ENCODE assay signal across 18 cellular contexts in the genomic region with DNA sequence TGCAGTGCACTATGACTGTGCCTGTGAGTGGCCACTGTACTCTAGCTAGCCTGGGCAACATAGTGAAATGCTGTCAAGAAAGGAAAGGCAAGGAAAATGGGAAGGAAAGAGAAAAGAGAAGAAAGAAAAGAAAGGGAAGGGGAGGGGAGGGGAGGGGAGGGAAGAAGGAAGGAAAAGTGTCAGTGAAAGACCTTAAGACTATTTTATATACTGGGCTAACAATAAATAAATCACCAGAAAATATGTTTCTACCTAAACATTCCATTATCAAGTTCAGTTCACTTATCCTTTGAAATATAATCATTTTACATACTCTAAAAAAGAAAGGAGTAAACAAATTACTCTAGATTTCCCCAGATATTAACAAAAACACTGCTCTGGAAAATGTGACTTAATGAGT. TPM values are rescaled to one million over a fixed set of nuclear protein-coding genes. Genes with fewer than 3 reads are reported as not detected.
DNase-seq lines count a peak whose midpoint lies in the region; ATAC-seq and TF ChIP-seq lines count a peak whose summit lies in the region.
"Had no signal": no experiment of that assay in that cellular context is flagged by ENCODE, and none has a peak within 500 bp of the region (broad histone marks: within the 10 kb centered on the region; RNA-seq: fewer than 3 reads in every experiment).

No MANE protein-coding gene starts in this region.

- no peak overlapping the region for H3K4me3 ChIP-seq in mesenchymal stem cell (ENCODE audit: insufficient read depth in 1 of 2, low read depth in 1 of 2, low read length in 2 of 2)
- no peak overlapping the region for H3K4me3 ChIP-seq in tibial artery
- H3K4me3 ChIP-seq: Peyer's patch had no signal

- no peak for ATAC-seq in activated T-cell treated with anti-CD3 and anti-CD28 coated beads, Interleukin-2, amount 50 U/mL, for 4 hours
- ATAC-seq in CD4-positive, alpha-beta T cell (ENCODE audit: poor library complexity): no peak
- ATAC-seq in WTC11: no peak
- no peak for ATAC-seq in left colon

- H3K4me2 ChIP-seq in mesenchymal stem cell (ENCODE audit: low read length, poor library complexity, severe bottlenecking): no peak overlapping the region

- no peak overlapping the region for H3K14ac ChIP-seq in mesenchymal stem cell (ENCODE audit: low read length in 2 of 2)

- no peak overlapping the region for H3K27ac ChIP-seq in CD4-positive, alpha-beta T cell (ENCODE audit: low read depth, low read length)
- H3K27ac ChIP-seq in mesenchymal stem cell (ENCODE audit: low read length, poor library complexity, severe bottlenecking) (no peak overlapping the region), tibial artery (no peak overlapping the region)
- H3K27ac ChIP-seq: Peyer's patch had no signal

- no peak for DNase-seq in activated T-cell treated with anti-CD3 and anti-CD28 coated beads, Interleukin-2, amount 50 U/mL, for 24 hours
- DNase-seq in activated T-cell treated with anti-CD3 and anti-CD28 coated beads, Interleukin-2, amount 50 U/mL, for 4 hours: no peak
- no peak for DNase-seq in CD4-positive, alpha-beta T cell
- DNase-seq in WTC11 (ENCODE audit: low spot score): no peak
- no peak for DNase-seq in mesenchymal stem cell
- DNase-seq in tibial artery: no peak
- no peak for DNase-seq in left colon
- DNase-seq in COLO829 (ENCODE audit: low spot score): no peak
- DNase-seq: 8988T; C1 segment of cervical spinal cord; CD8-positive, alpha-beta memory T cell; GDM1; Kasumi-1; NCI-H1694 treated with DMSO at 0.1 percent for 48 hours; NCI-H446; NCI-H526; Peyer's patch had no signal

- H3K36me3 Mint-ChIP-seq in activated T-cell treated with anti-CD3 and anti-CD28 coated beads, Interleukin-2, amount 50 U/mL, for 24 hours (ENCODE audit: low read depth): peaks cover 63% of the 10 kb centered on the region
- peaks cover 31% of the 10 kb centered on the region for H3K36me3 Mint-ChIP-seq in activated T-cell treated with anti-CD3 and anti-CD28 coated beads, Interleukin-2, amount 50 U/mL, for 4 hours (ENCODE audit: insufficient read depth)
- peaks cover 70% of the 10 kb centered on the region for H3K36me3 Mint-ChIP-seq in CD4-positive, alpha-beta T cell (ENCODE audit: low read depth)
- H3K36me3 Mint-ChIP-seq in WTC11: peaks cover 13% of the 10 kb centered on the region

- H3K27me3 Mint-ChIP-seq in activated T-cell treated with anti-CD3 and anti-CD28 coated beads, Interleukin-2, amount 50 U/mL, for 24 hours: no peaks in the 10 kb centered on the region
- H3K27me3 Mint-ChIP-seq in activated T-cell treated with anti-CD3 and anti-CD28 coated beads, Interleukin-2, amount 50 U/mL, for 4 hours (ENCODE audit: low read depth): no peaks in the 10 kb centered on the region
- H3K27me3 Mint-ChIP-seq in CD4-positive, alpha-beta T cell: no peaks in the 10 kb centered on the region
- H3K27me3 Mint-ChIP-seq in WTC11 (ENCODE audit: low read depth): no peaks in the 10 kb centered on the region
- H3K27me3 Mint-ChIP-seq: CD8-positive, alpha-beta memory T cell had no signal

- H3K4ac ChIP-seq in mesenchymal stem cell (ENCODE audit: low read depth in 1 of 2, low read length in 2 of 2): no peak overlapping the region

- H2BK12ac ChIP-seq in mesenchymal stem cell (ENCODE audit: low read length in 2 of 2): peak overlapping the region in 1 of 2 experiments; percentile 38

- no peak overlapping the region for H3K18ac ChIP-seq in mesenchymal stem cell (ENCODE audit: low read depth in 1 of 2, low read length in 2 of 2)

- H3K9me3 ChIP-seq in CD4-positive, alpha-beta T cell (ENCODE audit: control insufficient read depth, low read length): no peaks in the 10 kb centered on the region
- H3K9me3 ChIP-seq in mesenchymal stem cell (ENCODE audit: control insufficient read depth, low read length): no peaks in the 10 kb centered on the region
- H3K9me3 ChIP-seq in tibial artery: no peaks in the 10 kb centered on the region
- H3K9me3 ChIP-seq: Peyer's patch had no signal

- H2BK120ac ChIP-seq in mesenchymal stem cell (ENCODE audit: low read depth, low read length): no peak overlapping the region

- POLR2A ChIA-PET in CD4-positive, alpha-beta T cell (lab: Charles Lee): no interaction called here
- POLR2A ChIA-PET in WTC11 (lab: Charles Lee): no interaction called here

- H3K79me1 ChIP-seq in mesenchymal stem cell (replicated peaks; ENCODE audit: low read length, poor library complexity, severe bottlenecking): peaks cover 8% of the 10 kb centered on the region

- no peak overlapping the region for H2AK5ac ChIP-seq in mesenchymal stem cell (ENCODE audit: low read length, severe bottlenecking)

- H3K27ac Mint-ChIP-seq in activated T-cell treated with anti-CD3 and anti-CD28 coated beads, Interleukin-2, amount 50 U/mL, for 24 hours: peak overlapping the region; percentile 41
- peak overlapping the region; percentile 24 for H3K27ac Mint-ChIP-seq in CD4-positive, alpha-beta T cell
- H3K27ac Mint-ChIP-seq in WTC11: peak overlapping the region; percentile 84; the same call in 1 of the 2 replicates

- H3K23ac ChIP-seq in mesenchymal stem cell (ENCODE audit: low read length in 2 of 2): no peak overlapping the region

- no peak overlapping the region for H2BK15ac ChIP-seq in mesenchymal stem cell (ENCODE audit: low read depth, poor library complexity, severe bottlenecking)

- CTCF ChIA-PET in CD4-positive, alpha-beta T cell (lab: Charles Lee): no interaction called here
- CTCF ChIA-PET in WTC11 (lab: Charles Lee): interaction anchor here (0.6 kb wide), 1 partner anchor 237 kb away, joined by 4 read pairs; no protein-coding TSS in a partner anchor

- no peaks in the 10 kb centered on the region for H3K27me3 ChIP-seq in CD4-positive, alpha-beta T cell (ENCODE audit: control insufficient read depth, insufficient read depth, low read length)
- H3K27me3 ChIP-seq in mesenchymal stem cell (ENCODE audit: control insufficient read depth in 1 of 2, insufficient read depth in 1 of 2, low read length in 2 of 2): no peaks in the 10 kb centered on the region
- no peaks in the 10 kb centered on the region for H3K27me3 ChIP-seq in tibial artery
- H3K27me3 ChIP-seq: Peyer's patch had no signal

- H3K9me3 Mint-ChIP-seq in activated T-cell treated with anti-CD3 and anti-CD28 coated beads, Interleukin-2, amount 50 U/mL, for 24 hours: no peaks in the 10 kb centered on the region
- H3K9me3 Mint-ChIP-seq in activated T-cell treated with anti-CD3 and anti-CD28 coated beads, Interleukin-2, amount 50 U/mL, for 4 hours: no peaks in the 10 kb centered on the region
- no peaks in the 10 kb centered on the region for H3K9me3 Mint-ChIP-seq in CD4-positive, alpha-beta T cell
- no peaks in the 10 kb centered on the region for H3K9me3 Mint-ChIP-seq in WTC11
- H3K9me3 Mint-ChIP-seq: CD8-positive, alpha-beta memory T cell had no signal

- no peaks in the 10 kb centered on the region for H3K4me1 ChIP-seq in mesenchymal stem cell (ENCODE audit: control insufficient read depth, insufficient read depth, low read depth, low read length)
- peaks cover 0 to 8% (median 0%) of the 10 kb centered on the region in 4 donors for H3K4me1 ChIP-seq in tibial artery
- H3K4me1 ChIP-seq: Peyer's patch had no signal

- no peak overlapping the region for H3K4me3 Mint-ChIP-seq in activated T-cell treated with anti-CD3 and anti-CD28 coated beads, Interleukin-2, amount 50 U/mL, for 24 hours
- H3K4me3 Mint-ChIP-seq in activated T-cell treated with anti-CD3 and anti-CD28 coated beads, Interleukin-2, amount 50 U/mL, for 4 hours: no peak overlapping the region
- no peak overlapping the region for H3K4me3 Mint-ChIP-seq in CD4-positive, alpha-beta T cell
- no peak overlapping the region for H3K4me3 Mint-ChIP-seq in WTC11
- H3K4me3 Mint-ChIP-seq: CD8-positive, alpha-beta memory T cell had no signal

- intact Hi-C loops in CD4-positive, alpha-beta T cell (cut with DNase I, micrococcal nuclease): no loop called here
- intact Hi-C loops in tibial artery (cut with DNase I; ENCODE audit: low total_unique reads): no loop called here
- intact Hi-C loops in left colon (cut with DNase I, micrococcal nuclease): no loop called here

- H2BK5ac ChIP-seq in mesenchymal stem cell (ENCODE audit: low read depth, low read length, poor library complexity, severe bottlenecking): no peak overlapping the region

- no peak overlapping the region for H3K9ac ChIP-seq in mesenchymal stem cell (ENCODE audit: low read length)

- H3K36me3 ChIP-seq in mesenchymal stem cell (ENCODE audit: control insufficient read depth in 1 of 2, insufficient read depth in 2 of 2, low read depth in 1 of 2, low read length in 2 of 2): peaks cover 10 to 70% of the 10 kb centered on the region in 2 experiments
- H3K36me3 ChIP-seq in tibial artery: peaks cover 12 to 28% (median 20%) of the 10 kb centered on the region in 3 donors

- TF ChIP-seq CTCF in CD4-positive, alpha-beta T cell (IDR thresholded peaks at IDR 0.05): no peak
- no peak for TF ChIP-seq CTCF in WTC11 (IDR thresholded peaks at IDR 0.05)
- no peak for TF ChIP-seq CTCF in tibial artery (IDR thresholded peaks at IDR 0.05)

- H4K91ac ChIP-seq in mesenchymal stem cell (ENCODE audit: low read length): no peak overlapping the region

- no peaks in the 10 kb centered on the region for H3K4me1 Mint-ChIP-seq in activated T-cell treated with anti-CD3 and anti-CD28 coated beads, Interleukin-2, amount 50 U/mL, for 24 hours (ENCODE audit: low read depth)
- no peaks in the 10 kb centered on the region for H3K4me1 Mint-ChIP-seq in activated T-cell treated with anti-CD3 and anti-CD28 coated beads, Interleukin-2, amount 50 U/mL, for 4 hours (ENCODE audit: low read depth)
- H3K4me1 Mint-ChIP-seq in CD4-positive, alpha-beta T cell (ENCODE audit: low read depth): peaks cover 9% of the 10 kb centered on the region
- H3K4me1 Mint-ChIP-seq in WTC11: no peaks in the 10 kb centered on the region

- peak overlapping the region; percentile 60 for H4K8ac ChIP-seq in mesenchymal stem cell (ENCODE audit: low read length)

- H2AFZ ChIP-seq in mesenchymal stem cell (ENCODE audit: low read depth, low read length): no peak overlapping the region

TF ChIP-seq in WTC11, 78 proteins besides CTCF, POLR2A, EP300 and RAD21 (continues in another document):
- TF ChIP-seq ELF4 (CRISPR knock-in tag; IDR thresholded peaks at IDR 0.05; ENCODE audit: low read depth): no peak

RNA-seq across cellular contexts. Expression of a gene that starts 22.1 kb away (rescaled TPM):
- total RNA-seq in activated T-cell treated with anti-CD3 and anti-CD28 coated beads, Interleukin-2, amount 50 U/mL, for 4 hours: 1 to 10 TPM in 1 of 3 donors, under 1 TPM in 2; 0.82 to 1.2 (median 0.87) TPM
- not detected for total RNA-seq in CD4-positive, alpha-beta T cell
- total RNA-seq in WTC11 (2021) (9.4 to 10.6 TPM (median 10.2 TPM) in 3 replicates), left colon (1 to 10 TPM; 3.1 to 4.4 TPM)
- 0.32 TPM for polyA plus RNA-seq in mesenchymal stem cell (2013, experiment 1 of 2)
- 0.34 TPM for polyA plus RNA-seq in mesenchymal stem cell (2013, experiment 2 of 2)
- total RNA-seq: H4 had no signal

Comparison
In these comparisons a context has a peak if more than half of its experiments do, and no peak if none do; other contexts are left out.
1. H3K27ac Mint-ChIP-seq: peak in every context shown above with its lines; median percentile 84 in WTC11; 41 in activated T-cell treated with anti-CD3 and anti-CD28 coated beads, Interleukin-2, amount 50 U/mL, for 24 hours; 24 in CD4-positive, alpha-beta T cell.